In the genomic region with DNA sequence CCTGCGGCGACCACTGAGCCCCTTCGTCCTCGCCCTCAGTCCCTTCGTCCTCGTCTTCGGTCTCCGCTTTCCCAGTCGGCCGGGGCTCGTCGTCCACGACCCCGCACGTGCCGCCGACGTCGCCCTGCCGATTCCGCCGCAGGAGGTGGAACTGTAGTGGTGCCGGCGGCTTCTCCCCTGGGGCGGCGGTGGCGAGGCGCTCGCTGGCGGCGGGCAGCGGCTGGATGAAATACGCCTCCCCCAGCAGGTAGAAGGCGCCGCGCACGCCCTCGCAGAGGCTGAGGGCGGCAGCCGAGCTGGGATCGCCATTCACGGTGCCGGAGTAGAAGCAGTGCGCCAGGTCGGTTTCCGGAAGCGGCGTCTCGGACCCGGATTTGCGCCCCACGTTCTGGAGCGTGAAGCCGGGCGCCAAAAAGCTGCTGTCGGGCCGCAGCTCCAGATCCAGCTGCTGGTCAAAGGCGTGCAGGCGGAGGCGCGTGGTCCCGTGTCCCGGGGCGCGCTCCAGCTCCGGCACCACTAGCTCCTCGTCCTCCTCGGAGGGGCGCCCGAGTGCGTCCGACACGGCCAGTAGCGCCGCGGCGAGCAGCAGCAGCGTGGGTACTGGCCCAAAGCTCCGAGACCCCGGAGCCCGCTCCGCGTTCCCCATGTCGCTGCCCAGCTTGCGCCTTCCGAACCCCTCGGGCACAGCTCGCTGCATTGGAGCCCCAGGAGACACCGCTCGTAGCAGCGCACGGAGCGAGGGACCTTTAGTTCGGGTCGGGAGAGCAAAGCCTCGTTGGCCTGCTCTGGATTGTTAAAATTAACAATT, we compare ENCODE assay signal across 9 cellular contexts. TPM values are rescaled to one million over a fixed set of nuclear protein-coding genes. Genes with fewer than 3 reads are reported as not detected.
DNase-seq lines count a peak whose midpoint lies in the region; ATAC-seq and TF ChIP-seq lines count a peak whose summit lies in the region.
"Had no signal": no experiment of that assay in that cellular context is flagged by ENCODE, and none has a peak within 500 bp of the region (broad histone marks: within the 10 kb centered on the region; RNA-seq: fewer than 3 reads in every experiment).

No MANE protein-coding gene starts in this region.

- H3K36me3 Mint-ChIP-seq in CD4-positive, alpha-beta memory T cell = peaks cover 0 to 2% of the 10 kb centered on the region in 2 donors

- H3K36me3 ChIP-seq in CD4-positive, alpha-beta memory T cell (ENCODE audit: insufficient read depth, low read length) = no peaks in the 10 kb centered on the region
- no peaks in the 10 kb centered on the region for H3K36me3 ChIP-seq in prostate gland

- no peak overlapping the region for H3K27ac Mint-ChIP-seq in CD4-positive, alpha-beta memory T cell

- DNase-seq in CD4-positive, alpha-beta memory T cell = no peak
- peak; percentile 59 for DNase-seq in LHCN-M2 (ENCODE audit: low read depth)
- DNase-seq in anterior cingulate cortex (lab: John Stamatoyannopoulos, UW) = peak in 49 of 58 donors; percentile 8 to 65 (median 51)
- peak in 42 of 51 donors; percentile 18 to 74 (median 44) for DNase-seq in hypothalamus (lab: John Stamatoyannopoulos, UW)
- DNase-seq in prostate gland (ENCODE audit: low spot score) = peak; percentile 26
- DNase-seq in GM10266 (ENCODE audit: extremely low spot score) = no peak

- peaks cover 22 to 37% (median 29%) of the 10 kb centered on the region in 4 donors for H3K4me1 Mint-ChIP-seq in CD4-positive, alpha-beta memory T cell

- peaks cover 56 to 60% of the 10 kb centered on the region in 2 donors for H3K27me3 Mint-ChIP-seq in CD4-positive, alpha-beta memory T cell

- peaks cover 5% of the 10 kb centered on the region for H3K27me3 ChIP-seq in CD4-positive, alpha-beta memory T cell (ENCODE audit: insufficient read depth, low read length)
- no peaks in the 10 kb centered on the region for H3K27me3 ChIP-seq in prostate gland (replicated peaks; ENCODE audit: insufficient read depth)

- H3K4me1 ChIP-seq in CD4-positive, alpha-beta memory T cell (ENCODE audit: insufficient read depth, low read length) = peaks cover 28% of the 10 kb centered on the region
- H3K4me1 ChIP-seq in prostate gland (replicated peaks) = no peaks in the 10 kb centered on the region

- CTCF ChIA-PET in CD4-positive, alpha-beta memory T cell (lab: Charles Lee; ENCODE audit: partially characterized antibody) = interaction anchor here (0.6 to 0.9 kb wide), 2 partner anchors 8 to 1025 kb away, joined by 3 read pairs; no protein-coding TSS in a partner anchor

- H3K9me3 ChIP-seq in CD4-positive, alpha-beta memory T cell (ENCODE audit: control insufficient read depth in 1 of 2, low read length in 2 of 2) = no peaks in the 10 kb centered on the region
- no peaks in the 10 kb centered on the region for H3K9me3 ChIP-seq in prostate gland

- TF ChIP-seq CTCF in prostate gland (IDR thresholded peaks at IDR 0.05) (no peak), GM10266 (IDR thresholded peaks at IDR 0.05; ENCODE audit: control insufficient read depth, insufficient read depth, low read depth, missing control alignments) (no peak)

- POLR2A ChIA-PET in CD4-positive, alpha-beta memory T cell (lab: Charles Lee; ENCODE audit: partially characterized antibody) = no interaction called here

- H3K4me3 ChIP-seq in CD4-positive, alpha-beta memory T cell (ENCODE audit: low read length in 2 of 2) = no peak overlapping the region
- H3K4me3 ChIP-seq in prostate gland = peak overlapping the region; percentile 50 to 53

- H3K27ac ChIP-seq in CD4-positive, alpha-beta memory T cell (ENCODE audit: low read depth, low read length) = no peak overlapping the region
- peak overlapping the region; percentile 83 for H3K27ac ChIP-seq in prostate gland

- ATAC-seq in HG02623 (IDR thresholded peaks at IDR 0.05; ENCODE audit: unreplicated experiment) (no peak), GM21423 (IDR thresholded peaks at IDR 0.05; ENCODE audit: unreplicated experiment) (no peak)

- H3K4me3 Mint-ChIP-seq in CD4-positive, alpha-beta memory T cell = peak overlapping the region; percentile 66 to 82 (median 78)

- intact Hi-C loops in CD4-positive, alpha-beta memory T cell (cut with micrococcal nuclease) = no loop called here
- intact Hi-C loops in prostate gland (cut with DNase I) = loop anchor here (5.0 to 10.0 kb wide), 4 partner anchors 42 to 1493 kb away; no protein-coding TSS in a partner anchor

- H3K9me3 Mint-ChIP-seq in CD4-positive, alpha-beta memory T cell = peaks cover 0 to 3% (median 0%) of the 10 kb centered on the region in 8 donors

- TF ChIP-seq POLR2A in prostate gland (IDR thresholded peaks at IDR 0.05) = no peak

- under 1% methylated on average over 64 of the region's 96 CpGs for WGBS in prostate gland

RNA-seq across cellular contexts. Expression of gene ADAMTS1, which starts 0.7 kb away (rescaled TPM):
- total RNA-seq in CD4-positive, alpha-beta memory T cell = not detected
- polyA plus RNA-seq in CD4-positive, alpha-beta memory T cell = under 1 TPM in 1 of 2 donors, not detected in 1; 0.16 TPM
- total RNA-seq in LHCN-M2 (2014; rRNA removed) (82.8 and 101 TPM in 2 replicates), prostate gland (100 to 1,000 TPM in 1 of 2 donors, 10 to 100 TPM in 1; 19.4 to 110 TPM)
- polyA plus RNA-seq in LHCN-M2 (2012) = 75.9 TPM
- total RNA-seq: HT1080 had no signal

Comparison
In these comparisons a context has a peak if more than half of its experiments do, and no peak if none do; other contexts are left out.
1. DNase-seq: peak in LHCN-M2 (single experiment), anterior cingulate cortex (49 of 58), hypothalamus (42 of 51) and prostate gland (single experiment); none in CD4-positive, alpha-beta memory T cell (0 of 5) and GM10266 (single experiment).
2. H3K4me3 ChIP-seq: peak in prostate gland (2 of 2); none in CD4-positive, alpha-beta memory T cell (0 of 2).
3. RNA of gene ADAMTS1, which starts 0.7 kb away (total RNA-seq): 19.4 to 110 TPM in prostate gland and 82.8 to 101 TPM in LHCN-M2; not detected in CD4-positive, alpha-beta memory T cell; every median in the first group is over 10 times any median in the second.